ENCODE assay signal across 18 cellular contexts in genomic region chr10:118751272-118751671, GRCh38. TPM values are rescaled to one million over a fixed set of nuclear protein-coding genes. Genes with fewer than 3 reads are reported as not detected.
DNase-seq lines count a peak whose midpoint lies in the region; ATAC-seq and TF ChIP-seq lines count a peak whose summit lies in the region.
"Had no signal": no experiment of that assay in that cellular context is flagged by ENCODE, and none has a peak within 500 bp of the region (broad histone marks: within the 10 kb centered on the region; RNA-seq: fewer than 3 reads in every experiment).

No MANE protein-coding gene starts in this region.

- H2AFZ ChIP-seq in DND-41 (ENCODE audit: low read depth, low read length), result no peak overlapping the region
- H2AFZ ChIP-seq in mammary epithelial cell (ENCODE audit: low read depth, low read length), result no peak overlapping the region
- H2AFZ ChIP-seq in neural cell (ENCODE audit: low read depth, low read length), result no peak overlapping the region

- intact Hi-C loops in mammary epithelial cell (cut with micrococcal nuclease), result loop anchor here (5.0 kb wide), 1 partner anchor 101 kb away; no protein-coding TSS in a partner anchor

- peaks cover 15% of the 10 kb centered on the region for H3K36me3 ChIP-seq in DND-41 (ENCODE audit: insufficient read depth, low read length)
- no peaks in the 10 kb centered on the region for H3K36me3 ChIP-seq in mammary epithelial cell (ENCODE audit: insufficient read depth, low read length)
- H3K36me3 ChIP-seq in neural cell (ENCODE audit: insufficient read depth, low read length), result no peaks in the 10 kb centered on the region
- H3K36me3 ChIP-seq: Peyer's patch had no signal

- no peak for TF ChIP-seq POLR2A in NB4 (IDR thresholded peaks at IDR 0.05; ENCODE audit: extremely low read depth, insufficient read length)

- TF ChIP-seq RAD21 in neural cell (conservative IDR thresholded peaks at IDR 0.05), result no peak

- H4K20me1 ChIP-seq in DND-41 (ENCODE audit: insufficient read depth, low read length), result peaks cover 67% of the 10 kb centered on the region
- no peaks in the 10 kb centered on the region for H4K20me1 ChIP-seq in mammary epithelial cell (ENCODE audit: insufficient read depth, low read length)
- H4K20me1 ChIP-seq in neural cell (ENCODE audit: insufficient read depth), result no peaks in the 10 kb centered on the region

- H3K9ac ChIP-seq in DND-41 (ENCODE audit: low read depth, low read length) (no peak overlapping the region), mammary epithelial cell (ENCODE audit: insufficient read depth, low read length) (no peak overlapping the region), neural cell (ENCODE audit: low read length) (no peak overlapping the region)

- CTCF ChIA-PET in mammary epithelial cell (lab: Charles Lee; ENCODE audit: low non-redundant PET), result no interaction called here

- H3K4me3 ChIP-seq in DND-41 (ENCODE audit: low read depth in 1 of 2, low read length in 2 of 2) (no peak overlapping the region), NB4 (ENCODE audit: low read depth, low read length) (peak overlapping the region; percentile 83), mammary epithelial cell (replicated peaks in 1 of 3; ENCODE audit: insufficient read depth in 1 of 3, low read depth in 2 of 3, low read length in 3 of 3) (no peak overlapping the region), neural cell (ENCODE audit: low read length) (peak overlapping the region; percentile 90)
- H3K4me3 ChIP-seq: Peyer's patch had no signal

- H3K4me2 ChIP-seq in DND-41 (ENCODE audit: insufficient read depth, low read length) (peak overlapping the region; percentile 78; the same call in 1 of the 2 replicates), mammary epithelial cell (ENCODE audit: insufficient read depth, low read depth, low read length) (peak overlapping the region; percentile 22), neural cell (ENCODE audit: low read length) (peak overlapping the region; percentile 90)

- no TSS peak for BruUV-seq in mammary epithelial cell (replicated peaks; lab: Mats Ljungman, UMichigan)

- no peak for DNase-seq in DND-41
- DNase-seq in NB4 (ENCODE audit: low read depth), result no peak
- no peak for DNase-seq in mammary epithelial cell
- no peak for DNase-seq in activated CD4-positive, CD25-positive, alpha-beta regulatory T cell treated with anti-CD3 and anti-CD28 coated beads, Interleukin-2, amount 50 U/mL, for 72 hours
- no peak for DNase-seq in HCEC 1CT
- DNase-seq in SW480 (ENCODE audit: low spot score), result no peak
- DNase-seq: Calu3, Karpas-422, MV-4-11, NCI-H1417, NCI-H1694, NCI-H2029 treated with DMSO at 0.1 percent for 48 hours, NCI-H446 treated with DMSO at 0.1 percent for 48 hours, NCI-H526 treated with DMSO at 0.1 percent for 48 hours, Peyer's patch, SHP77 treated with DMSO at 0.1 percent for 48 hours had no signal

- peaks cover 32% of the 10 kb centered on the region for H3K4me1 ChIP-seq in DND-41 (ENCODE audit: insufficient read depth, low read length)
- no peaks in the 10 kb centered on the region for H3K4me1 ChIP-seq in mammary epithelial cell (ENCODE audit: insufficient read depth, low read length)

- TF ChIP-seq CTCF in DND-41 (IDR thresholded peaks at IDR 0.05; ENCODE audit: borderline replicate concordance, extremely low read depth, low read length, poor library complexity, severe bottlenecking), result no peak
- TF ChIP-seq CTCF in NB4 (IDR thresholded peaks at IDR 0.05; ENCODE audit: low read depth, low read length), result no peak
- TF ChIP-seq CTCF in mammary epithelial cell (conservative IDR thresholded peaks at IDR 0.05 in 1 of 2, IDR thresholded peaks at IDR 0.05 in 1 of 2; ENCODE audit: extremely low read depth in 1 of 2, insufficient read depth in 1 of 2, low read depth in 1 of 2, low read length in 2 of 2), result no peak
- no peak for TF ChIP-seq CTCF in neural cell (IDR thresholded peaks at IDR 0.05; ENCODE audit: poor library complexity, severe bottlenecking)

- no peaks in the 10 kb centered on the region for H3K9me2 ChIP-seq in neural cell (ENCODE audit: insufficient read depth, low read length)

- no peaks in the 10 kb centered on the region for H3F3A ChIP-seq in neural cell (ENCODE audit: insufficient read depth, low read length, poor library complexity, severe bottlenecking)

- in situ Hi-C loops in mammary epithelial cell (cut with MboI; ENCODE audit: low sequenced_read_pairs in 2 of 2), result no loop called here

- H3K9me3 ChIP-seq in DND-41 (ENCODE audit: insufficient read depth, low read length, severe bottlenecking) (no peaks in the 10 kb centered on the region), mammary epithelial cell (replicated peaks; ENCODE audit: insufficient read depth, low read length) (no peaks in the 10 kb centered on the region), neural cell (ENCODE audit: low read length) (no peaks in the 10 kb centered on the region)
- H3K9me3 ChIP-seq: Peyer's patch had no signal

- ATAC-seq in DND-41 (ENCODE audit: insufficient read depth, low read depth), result no peak

- H3K27ac ChIP-seq in DND-41 (ENCODE audit: low read length), result no peak overlapping the region
- no peak overlapping the region for H3K27ac ChIP-seq in mammary epithelial cell (ENCODE audit: insufficient read depth, low read depth, low read length)
- H3K27ac ChIP-seq in neural cell (ENCODE audit: low read length), result no peak overlapping the region
- H3K27ac ChIP-seq: C4-2B, Peyer's patch had no signal

- dilution Hi-C loops in mammary epithelial cell (cut with HindIII; ENCODE audit: low sequenced_read_pairs), result no loop called here

- peaks cover 84% of the 10 kb centered on the region for H3K79me2 ChIP-seq in DND-41 (ENCODE audit: insufficient read depth, low read length)
- H3K79me2 ChIP-seq in mammary epithelial cell (ENCODE audit: insufficient read depth, low read length), result peaks cover 86% of the 10 kb centered on the region
- H3K79me2 ChIP-seq in neural cell (replicated peaks; ENCODE audit: insufficient read depth, low read length), result peaks cover 79% of the 10 kb centered on the region

- H3K27me3 ChIP-seq in DND-41 (ENCODE audit: insufficient read depth, low read length, poor library complexity), result no peaks in the 10 kb centered on the region
- no peaks in the 10 kb centered on the region for H3K27me3 ChIP-seq in mammary epithelial cell (ENCODE audit: insufficient read depth, low read length)
- H3K27me3 ChIP-seq in neural cell (ENCODE audit: insufficient read depth, low read depth, low read length), result no peaks in the 10 kb centered on the region
- H3K27me3 ChIP-seq: Peyer's patch had no signal

- TF ChIP-seq EP300 in neural cell (conservative IDR thresholded peaks at IDR 0.05; ENCODE audit: poor library complexity, severe bottlenecking), result no peak

- WGBS in mammary epithelial cell (ENCODE audit: low coverage, missing lambda C conversion rate), result 100% methylated on average over 1 of the region's 1 CpG

TF ChIP-seq in neural cell, 6 proteins besides CTCF, POLR2A, EP300 and RAD21:
- no peak for TF ChIP-seq POLR2AphosphoS5 (IDR thresholded peaks at IDR 0.05)
- no peak for TF ChIP-seq SMC3 (conservative IDR thresholded peaks at IDR 0.05; ENCODE audit: poor library complexity)
- TF ChIP-seq MXI1 (conservative IDR thresholded peaks at IDR 0.05; ENCODE audit: poor library complexity, severe bottlenecking), result no peak
- TF ChIP-seq EZH2 (IDR thresholded peaks at IDR 0.05; ENCODE audit: borderline replicate concordance, insufficient read depth, low read length, poor library complexity, severe bottlenecking), result no peak
- TF ChIP-seq REST (IDR thresholded peaks at IDR 0.05; ENCODE audit: borderline replicate concordance), result no peak
- no peak for TF ChIP-seq TAF1 (IDR thresholded peaks at IDR 0.05; ENCODE audit: low read depth)

RNA-seq across cellular contexts. Expression of gene CACUL1, which starts 3.5 kb away (rescaled TPM):
- total RNA-seq in mammary epithelial cell, result 10 to 100 TPM; 49.8 to 59.2 TPM
- polyA plus RNA-seq in mammary epithelial cell (11.3 TPM), neural cell (12.8 and 13.8 TPM in 2 replicates)
- polyA minus RNA-seq in mammary epithelial cell (28.3 TPM), neural cell (39.7 and 41.8 TPM in 2 replicates)

Comparison
In these comparisons a context has a peak if more than half of its experiments do, and no peak if none do; other contexts are left out.
1. H3K4me2 ChIP-seq: peak in every context shown above with its lines; median percentile 90 in neural cell; 78 in DND-41; 22 in mammary epithelial cell.
2. H3K4me3 ChIP-seq: peak in NB4 (single experiment) and neural cell (single experiment); none in DND-41 (0 of 2) and mammary epithelial cell (0 of 3).